Comparison of ENCODE assay signal across 1 cellular context in the genomic region with DNA sequence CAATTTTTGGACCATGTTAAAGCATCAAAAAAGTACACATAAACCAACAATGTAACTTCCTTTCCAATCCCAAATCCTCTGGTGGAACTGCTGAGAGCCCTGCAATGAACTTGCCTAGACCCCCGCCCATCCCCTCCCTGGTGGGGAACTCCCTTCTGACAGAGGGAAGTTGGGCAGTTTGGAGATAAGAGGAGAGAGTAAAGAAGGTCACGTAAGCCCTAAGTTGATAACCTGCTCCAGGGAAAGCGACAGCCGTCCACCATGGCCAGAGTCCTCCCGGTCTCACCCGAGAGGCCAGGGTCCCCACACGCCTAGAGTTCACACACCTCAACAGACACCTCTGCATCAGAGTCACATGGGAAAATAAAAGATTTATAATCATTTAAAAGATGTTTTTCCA.
A peak's percentile ranks its signal among the peaks of the same experiment; 100 is the strongest.
TF ChIP-seq lines count a peak whose summit lies in the region.

No MANE protein-coding gene starts in this region.

TF ChIP-seq in K562, 482 proteins besides CTCF, POLR2A, EP300 and RAD21 (continued from another document):
- TF ChIP-seq KDM4B (IDR thresholded peaks at IDR 0.05; ENCODE audit: borderline replicate concordance in 2 of 2, low read depth in 1 of 2): no peak
- TF ChIP-seq NFIX (CRISPR knock-in tag; IDR thresholded peaks at IDR 0.05; ENCODE audit: low read depth): no peak
- TF ChIP-seq RHOXF2B (CRISPR knock-in tag; conservative IDR thresholded peaks at IDR 0.05): no peak
- no peak for TF ChIP-seq DDX20 (tag; IDR thresholded peaks at IDR 0.05; ENCODE audit: low read depth)
- TF ChIP-seq CCNT2 (IDR thresholded peaks at IDR 0.05; ENCODE audit: borderline replicate concordance, extremely low read depth, insufficient read length, low read depth, low read length): peak; percentile 16
- TF ChIP-seq NR3C1 (CRISPR knock-in tag; IDR thresholded peaks at IDR 0.05): no peak
- TF ChIP-seq SPI1 (IDR thresholded peaks at IDR 0.05; ENCODE audit: borderline replicate concordance, low read depth, low read length): peak; percentile 46; the same call in 1 of the 2 replicates
- TF ChIP-seq CBFA2T2 (conservative IDR thresholded peaks at IDR 0.05): 0 out of 2 replicates have a peak, but pooled peaks have one; percentile 11
- peak; percentile 61 for TF ChIP-seq HNRNPLL (IDR thresholded peaks at IDR 0.05; ENCODE audit: low read depth, low read length, poor library complexity, severe bottlenecking)
- TF ChIP-seq PREB (CRISPR knock-in tag; IDR thresholded peaks at IDR 0.05): no peak
- no peak for TF ChIP-seq HDAC8 (tag; IDR thresholded peaks at IDR 0.05)
- TF ChIP-seq L3MBTL2 (IDR thresholded peaks at IDR 0.05): no peak
- peak; percentile 60; the same call in 1 of the 2 replicates for TF ChIP-seq ARID1B (IDR thresholded peaks at IDR 0.05)
- TF ChIP-seq, protein P1, sequence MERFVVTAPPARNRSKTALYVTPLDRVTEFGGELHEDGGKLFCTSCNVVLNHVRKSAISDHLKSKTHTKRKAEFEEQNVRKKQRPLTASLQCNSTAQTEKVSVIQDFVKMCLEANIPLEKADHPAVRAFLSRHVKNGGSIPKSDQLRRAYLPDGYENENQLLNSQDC (CRISPR knock-in tag; IDR thresholded peaks at IDR 0.05): no peak
- no peak for TF ChIP-seq ARID3B (CRISPR knock-in tag; IDR thresholded peaks at IDR 0.05; ENCODE audit: borderline replicate concordance)
- peak; percentile 28; the same call in 1 of the 2 replicates for TF ChIP-seq CREM (IDR thresholded peaks at IDR 0.05; ENCODE audit: low read depth)
- peak; percentile 43; the same call in 1 of the 2 replicates for TF ChIP-seq VEZF1 (CRISPR knock-in tag; IDR thresholded peaks at IDR 0.05)
- TF ChIP-seq, protein P2, sequence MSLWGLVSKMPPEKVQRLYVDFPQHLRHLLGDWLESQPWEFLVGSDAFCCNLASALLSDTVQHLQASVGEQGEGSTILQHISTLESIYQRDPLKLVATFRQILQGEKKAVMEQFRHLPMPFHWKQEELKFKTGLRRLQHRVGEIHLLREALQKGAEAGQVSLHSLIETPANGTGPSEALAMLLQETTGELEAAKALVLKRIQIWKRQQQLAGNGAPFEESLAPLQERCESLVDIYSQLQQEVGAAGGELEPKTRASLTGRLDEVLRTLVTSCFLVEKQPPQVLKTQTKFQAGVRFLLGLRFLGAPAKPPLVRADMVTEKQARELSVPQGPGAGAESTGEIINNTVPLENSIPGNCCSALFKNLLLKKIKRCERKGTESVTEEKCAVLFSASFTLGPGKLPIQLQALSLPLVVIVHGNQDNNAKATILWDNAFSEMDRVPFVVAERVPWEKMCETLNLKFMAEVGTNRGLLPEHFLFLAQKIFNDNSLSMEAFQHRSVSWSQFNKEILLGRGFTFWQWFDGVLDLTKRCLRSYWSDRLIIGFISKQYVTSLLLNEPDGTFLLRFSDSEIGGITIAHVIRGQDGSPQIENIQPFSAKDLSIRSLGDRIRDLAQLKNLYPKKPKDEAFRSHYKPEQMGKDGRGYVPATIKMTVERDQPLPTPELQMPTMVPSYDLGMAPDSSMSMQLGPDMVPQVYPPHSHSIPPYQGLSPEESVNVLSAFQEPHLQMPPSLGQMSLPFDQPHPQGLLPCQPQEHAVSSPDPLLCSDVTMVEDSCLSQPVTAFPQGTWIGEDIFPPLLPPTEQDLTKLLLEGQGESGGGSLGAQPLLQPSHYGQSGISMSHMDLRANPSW (CRISPR knock-in tag; IDR thresholded peaks at IDR 0.05): no peak
- TF ChIP-seq C11orf30 (IDR thresholded peaks at IDR 0.05; ENCODE audit: low read depth): no peak
- no peak for TF ChIP-seq CAMTA2 (CRISPR knock-in tag; conservative IDR thresholded peaks at IDR 0.05)
- no peak for TF ChIP-seq HMGN3 (IDR thresholded peaks at IDR 0.05; ENCODE audit: borderline replicate concordance, extremely low read depth, insufficient read length, low read depth, low read length)
- TF ChIP-seq WHSC1 (IDR thresholded peaks at IDR 0.05; ENCODE audit: low read length): no peak
- TF ChIP-seq CBX8 (IDR thresholded peaks at IDR 0.05; ENCODE audit: borderline replicate concordance, extremely low read depth, low read depth, low read length, poor library complexity, severe bottlenecking): no peak
- no peak for TF ChIP-seq TBL1XR1 (IDR thresholded peaks at IDR 0.05; ENCODE audit: low read length in 2 of 2)
- no peak for TF ChIP-seq SMAD1 (IDR thresholded peaks at IDR 0.05; ENCODE audit: low read depth, low read length, partially characterized antibody)
- peak; percentile 54; the same call in 1 of the 2 replicates for TF ChIP-seq TAL1 (IDR thresholded peaks at IDR 0.05)
- TF ChIP-seq NCOA4 (IDR thresholded peaks at IDR 0.05; ENCODE audit: partially characterized antibody): no peak
- TF ChIP-seq JUND (IDR thresholded peaks at IDR 0.05; ENCODE audit: borderline replicate concordance, low read depth, low read length): peak; percentile 16; the same call in 1 of the 2 replicates
- TF ChIP-seq JUND (tag; IDR thresholded peaks at IDR 0.05; ENCODE audit: borderline replicate concordance, low read depth, low read length): no peak; the same call in 2 of the 3 replicates
- TF ChIP-seq TCF3 (CRISPR knock-in tag; IDR thresholded peaks at IDR 0.05): peak; percentile 26; the same call in 1 of the 2 replicates
- TF ChIP-seq KLF13 (tag; IDR thresholded peaks at IDR 0.05; ENCODE audit: borderline replicate concordance, low read depth): no peak
